8 cellular contexts compared by ENCODE assay signal in genomic region chr5:164504141-164504772, GRCh38.
A peak's percentile ranks its signal among the peaks of the same experiment; 100 is the strongest.
DNase-seq lines count a peak whose midpoint lies in the region; ATAC-seq and TF ChIP-seq lines count a peak whose summit lies in the region.

No MANE protein-coding gene starts in this region.

- no peak overlapping the region for H3K27ac ChIP-seq in adrenal gland

- no peak overlapping the region for H3K4me3 Mint-ChIP-seq in immature natural killer cell
- H3K4me3 Mint-ChIP-seq in stimulated activated naive B cell treated with anti-CD40 and anti-IgM and Interleukin-4, amounts not matched to agents 10 μg/mL and 1 μg/mL and 100 μg/mL, for 72 hours: no peak overlapping the region

- no peak for TF ChIP-seq POLR2A in adrenal gland (IDR thresholded peaks at IDR 0.05)

- H3K27me3 ChIP-seq in adrenal gland: no peaks in the 10 kb centered on the region

- intact Hi-C loops in adrenal gland (cut with DNase I): loop anchor here (5.0 to 10.0 kb wide), 5 partner anchors 482 to 939 kb away; no protein-coding TSS in a partner anchor

- ATAC-seq in HG02884 (IDR thresholded peaks at IDR 0.05; ENCODE audit: unreplicated experiment): peak; percentile 89
- peak; percentile 38 to 45 for ATAC-seq in stimulated activated naive B cell treated with anti-CD40 and anti-IgM and Interleukin-4, amounts not matched to agents 10 μg/mL and 1 μg/mL and 100 μg/mL, for 72 hours (replicated peaks)

- no peak overlapping the region for H3K27ac Mint-ChIP-seq in immature natural killer cell
- H3K27ac Mint-ChIP-seq in stimulated activated naive B cell treated with anti-CD40 and anti-IgM and Interleukin-4, amounts not matched to agents 10 μg/mL and 1 μg/mL and 100 μg/mL, for 72 hours: no peak overlapping the region

- H3K4me1 Mint-ChIP-seq in immature natural killer cell: no peaks in the 10 kb centered on the region
- peaks cover 2 to 8% of the 10 kb centered on the region in 2 donors for H3K4me1 Mint-ChIP-seq in stimulated activated naive B cell treated with anti-CD40 and anti-IgM and Interleukin-4, amounts not matched to agents 10 μg/mL and 1 μg/mL and 100 μg/mL, for 72 hours

- no peaks in the 10 kb centered on the region for H3K36me3 ChIP-seq in adrenal gland (replicated peaks in 1 of 2)

- no peaks in the 10 kb centered on the region for H3K9me3 ChIP-seq in adrenal gland (replicated peaks in 1 of 3)

- H3K4me3 ChIP-seq in adrenal gland: no peak overlapping the region

- no peaks in the 10 kb centered on the region for H3K36me3 Mint-ChIP-seq in immature natural killer cell
- no peaks in the 10 kb centered on the region for H3K36me3 Mint-ChIP-seq in stimulated activated naive B cell treated with anti-CD40 and anti-IgM and Interleukin-4, amounts not matched to agents 10 μg/mL and 1 μg/mL and 100 μg/mL, for 72 hours

- DNase-seq in AG09319 (ENCODE audit: extremely low read depth, low read depth) (peak; percentile 10), NCI-H2196 treated with DMSO at 0.1 percent for 48 hours (lab: John Stamatoyannopoulos, UW; ENCODE audit: unreplicated experiment) (peak; percentile 5), adrenal gland (peak; percentile 13 to 68 (median 46)), immature natural killer cell (peak; percentile 5 to 32 (median 30)), GM19238 (ENCODE audit: insufficient read length, low spot score) (no peak)
- DNase-seq in stimulated activated naive B cell treated with anti-CD40 and anti-IgM and Interleukin-4, amounts not matched to agents 10 μg/mL and 1 μg/mL and 100 μg/mL, for 72 hours: peak; percentile 21

- 25 to 29% (median 28%) methylated on average over 7 of the region's 7 CpGs for WGBS in adrenal gland, 4 donors

- peaks cover 0 to 3% of the 10 kb centered on the region in 2 donors for H3K4me1 ChIP-seq in adrenal gland (replicated peaks in 1 of 2)

- H3K27me3 Mint-ChIP-seq in immature natural killer cell (ENCODE audit: low read depth in 3 of 3): peaks cover 0 to 2% (median 0%) of the 10 kb centered on the region in 3 donors
- H3K27me3 Mint-ChIP-seq in stimulated activated naive B cell treated with anti-CD40 and anti-IgM and Interleukin-4, amounts not matched to agents 10 μg/mL and 1 μg/mL and 100 μg/mL, for 72 hours: peaks cover 6 to 12% of the 10 kb centered on the region in 2 donors

- TF ChIP-seq CTCF in AG09319 (IDR thresholded peaks at IDR 0.05; ENCODE audit: low read depth, low read length) (peak; percentile 67), GM12874 (IDR thresholded peaks at IDR 0.05; ENCODE audit: insufficient read depth, low read depth, low read length) (peak; percentile 62), adrenal gland (IDR thresholded peaks at IDR 0.05) (peak; percentile 70 to 88 (median 82))

- no peaks in the 10 kb centered on the region for H3K9me3 Mint-ChIP-seq in immature natural killer cell
- H3K9me3 Mint-ChIP-seq in stimulated activated naive B cell treated with anti-CD40 and anti-IgM and Interleukin-4, amounts not matched to agents 10 μg/mL and 1 μg/mL and 100 μg/mL, for 72 hours: no peaks in the 10 kb centered on the region
